Comparison of ENCODE assay signal across 2 cellular contexts in genomic region chr7:5626456-5626855, GRCh38.
TF ChIP-seq lines count a peak whose summit lies in the region.

No MANE protein-coding gene starts in this region.

TF ChIP-seq in SK-N-SH, 30 proteins besides CTCF, POLR2A, EP300 and RAD21 (continued from another document):
- no peak for TF ChIP-seq REST (IDR thresholded peaks at IDR 0.05; ENCODE audit: low read depth, low read length)
- no peak for TF ChIP-seq MEF2A (IDR thresholded peaks at IDR 0.05; ENCODE audit: borderline replicate concordance, low read depth)
- TF ChIP-seq NRF1 (IDR thresholded peaks at IDR 0.05; ENCODE audit: low read depth, low read length): no peak
- TF ChIP-seq GATA2 (CRISPR knock-in tag; IDR thresholded peaks at IDR 0.05): no peak
- TF ChIP-seq FOXM1 (IDR thresholded peaks at IDR 0.05; ENCODE audit: low read depth): no peak
TF ChIP-seq in SK-N-SH: peak in this region for 0.

TF ChIP-seq in HEK293T, 16 proteins besides CTCF, POLR2A, EP300 and RAD21 (continued from another document):
- TF ChIP-seq FOXA1 (IDR thresholded peaks at IDR 0.05): no peak
- TF ChIP-seq ARNT (IDR thresholded peaks at IDR 0.05): no peak
